13 cellular contexts compared by ENCODE assay signal in the genomic region with DNA sequence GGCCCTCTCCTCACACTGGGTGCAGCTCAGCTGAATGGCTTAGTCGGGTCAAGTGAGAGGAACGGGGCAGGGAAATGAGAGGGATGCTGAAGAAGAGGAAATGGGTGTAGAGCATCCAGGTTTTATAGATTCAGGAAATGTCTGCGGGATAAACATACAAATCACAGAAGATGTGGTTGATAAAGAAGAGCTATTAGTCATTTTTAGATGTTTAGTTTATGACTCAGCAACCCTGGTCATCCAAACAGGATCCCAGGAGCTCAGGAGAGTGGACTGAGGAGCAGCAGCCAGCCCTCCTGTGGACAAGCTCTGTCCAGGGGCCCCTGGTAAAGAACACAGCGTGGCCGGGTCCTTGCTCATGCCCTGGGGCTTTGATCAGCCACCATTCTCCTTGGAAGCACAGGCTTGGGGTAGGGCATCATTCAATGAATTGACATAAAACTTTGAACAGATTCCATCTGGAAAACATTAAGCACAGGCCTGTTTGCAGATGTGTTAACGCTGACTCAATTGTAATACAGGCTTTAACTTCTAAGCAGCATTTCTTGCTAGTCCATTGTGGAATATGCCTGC.
DNase-seq lines count a peak whose midpoint lies in the region; ATAC-seq and TF ChIP-seq lines count a peak whose summit lies in the region.
"Had no signal": no experiment of that assay in that cellular context is flagged by ENCODE, and none has a peak within 500 bp of the region (broad histone marks: within the 10 kb centered on the region; RNA-seq: fewer than 3 reads in every experiment).

No MANE protein-coding gene starts in this region.

- DNase-seq in activated CD8-positive, alpha-beta memory T cell treated with anti-CD3 and anti-CD28 coated beads, Interleukin-2, amount 10 ng/mL, durations not matched to agents 7 days and 5 days: peak; percentile 36
- DNase-seq in activated CD8-positive, alpha-beta memory T cell treated with anti-CD3 and anti-CD28 coated beads, Interleukin-2, amount 50 U/mL, for 4 hours: no peak
- peak; percentile 90 for DNase-seq in T1000 (lab: John Stamatoyannopoulos, UW)
- DNase-seq in foreskin fibroblast: peak; percentile 98
- DNase-seq in stromal cell of bone marrow (ENCODE audit: low read depth): peak; percentile 88
- DNase-seq in stimulated activated CD4-positive, alpha-beta T cell treated with anti-CD3 and anti-CD28 coated beads, Interleukin-2, amount 100 ng/mL, for 48 hours: no peak
- DNase-seq in stimulated activated CD8-positive, alpha-beta memory T cell treated with anti-CD3 and anti-CD28 coated beads, Interleukin-4, amount 100 ng/mL, for 48 hours: no peak
- no peak for DNase-seq in glutamatergic neuron
- DNase-seq: activated T-cell treated with anti-CD3 and anti-CD28 coated beads, Interleukin-2, amount 50 U/mL, for 72 hours; Kasumi-1; RPMI8226 had no signal

- no peak overlapping the region for H3K27ac Mint-ChIP-seq in activated CD8-positive, alpha-beta memory T cell treated with anti-CD3 and anti-CD28 coated beads, Interleukin-2, amount 10 ng/mL, durations not matched to agents 7 days and 5 days
- H3K27ac Mint-ChIP-seq in glutamatergic neuron (ENCODE audit: unreplicated experiment): no peak overlapping the region
- H3K27ac Mint-ChIP-seq: activated T-cell treated with anti-CD3 and anti-CD28 coated beads, Interleukin-2, amount 50 U/mL, for 72 hours; stimulated activated memory B cell treated with anti-CD40 and anti-IgM and Interleukin-4, amounts not matched to agents 10 μg/mL and 1 μg/mL and 100 μg/mL, for 72 hours had no signal

- H3K4me1 Mint-ChIP-seq in activated CD8-positive, alpha-beta memory T cell treated with anti-CD3 and anti-CD28 coated beads, Interleukin-2, amount 10 ng/mL, durations not matched to agents 7 days and 5 days: peaks cover 4% of the 10 kb centered on the region
- peaks cover 8% of the 10 kb centered on the region for H3K4me1 Mint-ChIP-seq in glutamatergic neuron (ENCODE audit: low read depth, unreplicated experiment)
- H3K4me1 Mint-ChIP-seq: stimulated activated memory B cell treated with anti-CD40 and anti-IgM and Interleukin-4, amounts not matched to agents 10 μg/mL and 1 μg/mL and 100 μg/mL, for 72 hours had no signal

- CTCF ChIA-PET in activated CD8-positive, alpha-beta memory T cell treated with anti-CD3 and anti-CD28 coated beads, Interleukin-2, amount 10 ng/mL, durations not matched to agents 7 days and 5 days (lab: Charles Lee): no interaction called here

- no peak overlapping the region for H3K4me3 Mint-ChIP-seq in activated CD8-positive, alpha-beta memory T cell treated with anti-CD3 and anti-CD28 coated beads, Interleukin-2, amount 10 ng/mL, durations not matched to agents 7 days and 5 days
- H3K4me3 Mint-ChIP-seq in glutamatergic neuron (ENCODE audit: unreplicated experiment): no peak overlapping the region
- H3K4me3 Mint-ChIP-seq: activated T-cell treated with anti-CD3 and anti-CD28 coated beads, Interleukin-2, amount 50 U/mL, for 72 hours; stimulated activated memory B cell treated with anti-CD40 and anti-IgM and Interleukin-4, amounts not matched to agents 10 μg/mL and 1 μg/mL and 100 μg/mL, for 72 hours had no signal

- H3K9me3 Mint-ChIP-seq in activated CD8-positive, alpha-beta memory T cell treated with anti-CD3 and anti-CD28 coated beads, Interleukin-2, amount 10 ng/mL, durations not matched to agents 7 days and 5 days (ENCODE audit: low read depth): no peaks in the 10 kb centered on the region
- peaks cover 6% of the 10 kb centered on the region for H3K9me3 Mint-ChIP-seq in glutamatergic neuron (ENCODE audit: unreplicated experiment)
- H3K9me3 Mint-ChIP-seq: activated T-cell treated with anti-CD3 and anti-CD28 coated beads, Interleukin-2, amount 50 U/mL, for 72 hours had no signal

- no peak overlapping the region for H3K4me3 ChIP-seq in foreskin fibroblast (ENCODE audit: low read depth in 1 of 2, low read length in 2 of 2)
- H3K4me3 ChIP-seq: prostate gland had no signal

- peak; percentile 37 for TF ChIP-seq CTCF in foreskin fibroblast (IDR thresholded peaks at IDR 0.05; ENCODE audit: low read depth, low read length)
- no peak for TF ChIP-seq CTCF in glutamatergic neuron (IDR thresholded peaks at IDR 0.05; ENCODE audit: partially characterized antibody, unreplicated experiment)

- no peaks in the 10 kb centered on the region for H3K36me3 Mint-ChIP-seq in activated CD8-positive, alpha-beta memory T cell treated with anti-CD3 and anti-CD28 coated beads, Interleukin-2, amount 10 ng/mL, durations not matched to agents 7 days and 5 days
- no peaks in the 10 kb centered on the region for H3K36me3 Mint-ChIP-seq in glutamatergic neuron (ENCODE audit: unreplicated experiment)
- H3K36me3 Mint-ChIP-seq: stimulated activated memory B cell treated with anti-CD40 and anti-IgM and Interleukin-4, amounts not matched to agents 10 μg/mL and 1 μg/mL and 100 μg/mL, for 72 hours had no signal

- H3K27me3 Mint-ChIP-seq in activated CD8-positive, alpha-beta memory T cell treated with anti-CD3 and anti-CD28 coated beads, Interleukin-2, amount 10 ng/mL, durations not matched to agents 7 days and 5 days: peaks cover 15% of the 10 kb centered on the region
- peaks cover 2% of the 10 kb centered on the region for H3K27me3 Mint-ChIP-seq in glutamatergic neuron (ENCODE audit: unreplicated experiment)

- ATAC-seq in activated CD8-positive, alpha-beta memory T cell treated with anti-CD3 and anti-CD28 coated beads, Interleukin-2, amount 10 ng/mL, durations not matched to agents 7 days and 5 days: no peak
- ATAC-seq: activated T-cell treated with anti-CD3 and anti-CD28 coated beads, Interleukin-2, amount 50 U/mL, for 72 hours had no signal

Comparison
In these comparisons a context has a peak if more than half of its experiments do, and no peak if none do; other contexts are left out.
1. DNase-seq: peak in activated CD8-positive, alpha-beta memory T cell treated with anti-CD3 and anti-CD28 coated beads, Interleukin-2, amount 10 ng/mL, durations not matched to agents 7 days and 5 days (single experiment), T1000 (single experiment), foreskin fibroblast (2 of 2) and stromal cell of bone marrow (single experiment); none in activated CD8-positive, alpha-beta memory T cell treated with anti-CD3 and anti-CD28 coated beads, Interleukin-2, amount 50 U/mL, for 4 hours (single experiment), stimulated activated CD4-positive, alpha-beta T cell treated with anti-CD3 and anti-CD28 coated beads, Interleukin-2, amount 100 ng/mL, for 48 hours (0 of 2), stimulated activated CD8-positive, alpha-beta memory T cell treated with anti-CD3 and anti-CD28 coated beads, Interleukin-4, amount 100 ng/mL, for 48 hours (single experiment) and glutamatergic neuron (single experiment).